In genomic region chr11:70176940-70177689, GRCh38 we compare ENCODE assay signal across 8 cellular contexts. TPM values are rescaled to one million over a fixed set of nuclear protein-coding genes. Genes with fewer than 3 reads are reported as not detected.
DNase-seq lines count a peak whose midpoint lies in the region; TF ChIP-seq lines count a peak whose summit lies in the region.

No MANE protein-coding gene starts in this region.

- no peaks in the 10 kb centered on the region for H3K4me1 ChIP-seq in DOHH2 (ENCODE audit: control insufficient read depth, low read length)
- H3K4me1 ChIP-seq in Loucy (ENCODE audit: insufficient read depth, low read length, poor library complexity, severe bottlenecking) = no peaks in the 10 kb centered on the region

- H3K4me2 ChIP-seq in DOHH2 (ENCODE audit: low read length) = no peak overlapping the region
- H3K4me2 ChIP-seq in Loucy (ENCODE audit: low read depth, low read length, poor library complexity, severe bottlenecking) = no peak overlapping the region

- H2AFZ ChIP-seq in Loucy (ENCODE audit: low read length) = no peak overlapping the region

- DNase-seq in activated CD8-positive, alpha-beta memory T cell treated with anti-CD3 and anti-CD28 coated beads, Interleukin-2, amount 50 U/mL, for 4 hours = peak; percentile 49
- peak; percentile 3 for DNase-seq in fibroblast of villous mesenchyme (ENCODE audit: low read depth)
- peak; percentile 50 for DNase-seq in stimulated activated CD4-positive, alpha-beta T cell treated with anti-CD3 and anti-CD28 coated beads, Interleukin-4, amount 100 ng/mL, for 1 hour
- DNase-seq in cerebellum (ENCODE audit: low spot score) = no peak
- no peak for DNase-seq in amygdala (lab: John Stamatoyannopoulos, UW)
- no peak for DNase-seq in NCI-H446 treated with DMSO at 0.1 percent for 48 hours (lab: John Stamatoyannopoulos, UW)

- H3K36me3 ChIP-seq in DOHH2 (ENCODE audit: control insufficient read depth, low read length) (no peaks in the 10 kb centered on the region), Loucy (ENCODE audit: insufficient read depth, low read length) (no peaks in the 10 kb centered on the region)

- H3F3A ChIP-seq in DOHH2 (ENCODE audit: control insufficient read depth, insufficient read depth) (no peaks in the 10 kb centered on the region), Loucy (ENCODE audit: low read depth) (no peaks in the 10 kb centered on the region)

- no peak overlapping the region for H3K9ac ChIP-seq in Loucy (ENCODE audit: low read depth, low read length, poor library complexity, severe bottlenecking)

- H3K9me2 ChIP-seq in DOHH2 (replicated peaks; ENCODE audit: control insufficient read depth, low read length) (no peaks in the 10 kb centered on the region), Loucy (replicated peaks; ENCODE audit: low read depth, low read length) (no peaks in the 10 kb centered on the region)

- H3K4me3 ChIP-seq in DOHH2 (ENCODE audit: low read length) (no peak overlapping the region), Loucy (ENCODE audit: low read length, poor library complexity, severe bottlenecking) (no peak overlapping the region), fibroblast of villous mesenchyme (ENCODE audit: low read depth, low read length) (no peak overlapping the region)

- TF ChIP-seq CTCF in DOHH2 (IDR thresholded peaks at IDR 0.05; ENCODE audit: low read depth, low read length, poor library complexity, severe bottlenecking) (peak; percentile 68), Loucy (conservative IDR thresholded peaks at IDR 0.05; ENCODE audit: low read length) (peak; percentile 66), fibroblast of villous mesenchyme (IDR thresholded peaks at IDR 0.05; ENCODE audit: insufficient read depth, low read depth, low read length) (peak; percentile 40)

- no peaks in the 10 kb centered on the region for H4K20me1 ChIP-seq in DOHH2 (ENCODE audit: control insufficient read depth, insufficient read depth, low read depth, low read length)
- H4K20me1 ChIP-seq in Loucy (ENCODE audit: insufficient read depth, low read length, poor library complexity, severe bottlenecking) = no peaks in the 10 kb centered on the region

- no peaks in the 10 kb centered on the region for H3K27me3 ChIP-seq in DOHH2 (ENCODE audit: control insufficient read depth, low read length)
- H3K27me3 ChIP-seq in Loucy (ENCODE audit: insufficient read depth, low read length, poor library complexity, severe bottlenecking) = no peaks in the 10 kb centered on the region

- H3K27ac ChIP-seq in DOHH2 (ENCODE audit: low read depth, low read length) = no peak overlapping the region

- H3K9me3 ChIP-seq in DOHH2 (ENCODE audit: control insufficient read depth, insufficient read depth, low read length) (no peaks in the 10 kb centered on the region), Loucy (ENCODE audit: insufficient read depth, low read depth, low read length) (no peaks in the 10 kb centered on the region)

- H3K79me2 ChIP-seq in DOHH2 (ENCODE audit: control insufficient read depth, low read length) (no peaks in the 10 kb centered on the region), Loucy (ENCODE audit: insufficient read depth, low read length) (no peaks in the 10 kb centered on the region)

RNA-seq across cellular contexts. Expression of gene FADD, which starts 26.0 kb away (rescaled TPM):
- total RNA-seq in fibroblast of villous mesenchyme (39.0 and 49.7 TPM in 2 replicates), cerebellum (11.2 TPM)

Comparison
In these comparisons a context has a peak if more than half of its experiments do, and no peak if none do; other contexts are left out.
1. DNase-seq: peak in activated CD8-positive, alpha-beta memory T cell treated with anti-CD3 and anti-CD28 coated beads, Interleukin-2, amount 50 U/mL, for 4 hours (single experiment), fibroblast of villous mesenchyme (single experiment) and stimulated activated CD4-positive, alpha-beta T cell treated with anti-CD3 and anti-CD28 coated beads, Interleukin-4, amount 100 ng/mL, for 1 hour (single experiment); none in cerebellum (single experiment), amygdala (0 of 56) and NCI-H446 treated with DMSO at 0.1 percent for 48 hours (single experiment).
2. Peak in every context shown above with its lines, with median percentiles within 50 percentile points of each other: CTCF ChIP-seq.